8 cellular contexts compared by ENCODE assay signal in the genomic region with DNA sequence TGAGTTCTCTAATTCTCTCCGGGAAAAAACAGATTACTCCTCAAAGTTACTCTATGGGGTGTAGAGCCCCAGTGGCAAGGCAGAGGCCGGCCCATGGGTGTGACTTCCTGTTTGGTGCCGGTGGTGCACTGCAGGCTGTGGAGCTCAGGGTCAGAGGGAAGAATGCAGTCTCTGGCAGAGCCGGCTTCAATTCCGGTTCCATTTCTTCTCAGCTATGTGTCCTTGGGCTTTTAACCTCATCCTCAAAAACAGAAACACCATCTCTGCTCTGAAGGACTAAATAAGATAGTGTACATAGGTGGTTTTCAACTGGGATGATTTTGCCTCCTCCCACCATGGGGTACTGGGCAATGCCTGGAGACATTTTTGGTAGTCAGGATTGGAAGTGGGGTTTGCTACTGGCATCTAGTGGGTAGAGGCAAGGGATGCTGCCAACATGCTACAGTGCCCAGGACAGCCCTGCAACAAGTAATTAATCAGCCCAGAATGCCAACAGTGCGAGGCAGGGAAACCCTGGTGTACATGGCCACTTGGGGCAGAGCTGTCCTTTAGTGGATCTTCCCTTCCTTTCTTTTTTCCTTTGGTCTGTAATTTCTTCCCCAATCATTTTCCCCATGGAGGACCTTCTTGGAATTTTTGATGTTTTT.
DNase-seq lines count a peak whose midpoint lies in the region; ATAC-seq and TF ChIP-seq lines count a peak whose summit lies in the region.

No MANE protein-coding gene starts in this region.

- no peaks in the 10 kb centered on the region for H3K4me1 ChIP-seq in osteoblast (ENCODE audit: insufficient read depth, low read length)
- no peaks in the 10 kb centered on the region for H3K4me1 ChIP-seq in ascending aorta

- peak; percentile 74 for ATAC-seq in GM18873 (IDR thresholded peaks at IDR 0.05; ENCODE audit: low FRiP score, unreplicated experiment)
- peak; percentile 85 for ATAC-seq in HG03139 (IDR thresholded peaks at IDR 0.05; ENCODE audit: unreplicated experiment)

- no peak overlapping the region for H3K4me2 ChIP-seq in osteoblast (ENCODE audit: insufficient read depth, low read length)

- no peaks in the 10 kb centered on the region for H3K79me2 ChIP-seq in osteoblast (ENCODE audit: insufficient read depth, low read length)

- intact Hi-C loops in ascending aorta (cut with DNase I), result no loop called here

- no peak overlapping the region for H3K27ac ChIP-seq in osteoblast (ENCODE audit: low read depth, low read length)
- H3K27ac ChIP-seq in ascending aorta, result no peak overlapping the region

- TF ChIP-seq CTCF in osteoblast (IDR thresholded peaks at IDR 0.05; ENCODE audit: extremely low read depth, low read depth, low read length) (no peak), ascending aorta (IDR thresholded peaks at IDR 0.05) (no peak)

- H2AFZ ChIP-seq in osteoblast (ENCODE audit: low read length), result peak overlapping the region; percentile 57

- no peaks in the 10 kb centered on the region for H3K9me3 ChIP-seq in osteoblast (ENCODE audit: low read depth, low read length)
- H3K9me3 ChIP-seq in ascending aorta, result no peaks in the 10 kb centered on the region

- H4K20me1 ChIP-seq in osteoblast (ENCODE audit: insufficient read depth, low read length), result no peaks in the 10 kb centered on the region

- H3K4me3 ChIP-seq in osteoblast (ENCODE audit: insufficient read depth, low read length) (no peak overlapping the region), ascending aorta (no peak overlapping the region)

- H3K36me3 ChIP-seq in osteoblast (ENCODE audit: insufficient read depth, low read length) (no peaks in the 10 kb centered on the region), ascending aorta (no peaks in the 10 kb centered on the region)

- H3K27me3 ChIP-seq in osteoblast (ENCODE audit: insufficient read depth, low read length) (no peaks in the 10 kb centered on the region), ascending aorta (no peaks in the 10 kb centered on the region)

- DNase-seq in activated effector memory CD4-positive, alpha-beta T cell treated with anti-CD3 and anti-CD28 coated beads, Interleukin-2, amount 50 U/mL, for 16 hours, result peak; percentile 66
- DNase-seq in osteoblast (ENCODE audit: insufficient read length, low spot score, missing footprints) (no peak), HUDEP-2 (lab: John Stamatoyannopoulos, UW; ENCODE audit: unreplicated experiment in 76 of 76) (no peak), NCI-H1417 (lab: John Stamatoyannopoulos, UW) (no peak), ascending aorta (ENCODE audit: low spot score in 2 of 2) (no peak), NCI-H1930 (lab: John Stamatoyannopoulos, UW) (no peak)
